ENCODE assay signal across 21 cellular contexts in genomic region chr16:81629032-81629802, GRCh38.
DNase-seq lines count a peak whose midpoint lies in the region; ATAC-seq and TF ChIP-seq lines count a peak whose summit lies in the region.
"Had no signal": no experiment of that assay in that cellular context is flagged by ENCODE, and none has a peak within 500 bp of the region (broad histone marks: within the 10 kb centered on the region; RNA-seq: fewer than 3 reads in every experiment).

No MANE protein-coding gene starts in this region.

- no peak for TF ChIP-seq CTCF in WERI-Rb-1 (IDR thresholded peaks at IDR 0.05; ENCODE audit: low read depth, low read length)

- H3K27me3 ChIP-seq in BLaER1 (no peaks in the 10 kb centered on the region), WERI-Rb-1 (ENCODE audit: insufficient read depth, low read depth, severe bottlenecking) (no peaks in the 10 kb centered on the region), iPS-15b (ENCODE audit: control insufficient read depth, insufficient read depth, low read length) (no peaks in the 10 kb centered on the region)
- no peaks in the 10 kb centered on the region for H3K27me3 ChIP-seq in CD4-positive, CD25-positive, alpha-beta regulatory T cell (ENCODE audit: control insufficient read depth, insufficient read depth, low read length)
- H3K27me3 ChIP-seq: BE2C, pancreas, testis had no signal

- H3K4me2 ChIP-seq in BLaER1, result peak overlapping the region; percentile 81
- H3K4me2 ChIP-seq: GM23338 had no signal

- H3K27ac ChIP-seq in BLaER1 (peak overlapping the region; percentile 30; the same call in 1 of the 2 replicates), WERI-Rb-1 (peak overlapping the region; percentile 75)
- H3K27ac ChIP-seq in CD4-positive, CD25-positive, alpha-beta regulatory T cell (ENCODE audit: insufficient read depth, low read length, poor library complexity, severe bottlenecking), result no peak overlapping the region
- H3K27ac ChIP-seq: pancreas, testis had no signal

- DNase-seq in CD4-positive, CD25-positive, alpha-beta regulatory T cell, result no peak
- DNase-seq in WERI-Rb-1 (no peak), T-helper 2 cell (no peak)
- DNase-seq: activated T-cell treated with anti-CD3 and anti-CD28 coated beads, Interleukin-2, amount 50 U/mL, for 4 hours; anterior cingulate cortex; BE2C; foreskin fibroblast; left cardiac atrium; MM.1S; NCI-H2081 treated with DMSO at 0.1 percent for 48 hours; NCI-H526; pancreas; SIG-M5; stimulated activated CD4-positive, alpha-beta T cell treated with anti-CD3 and anti-CD28 coated beads, Interleukin-4, amount 100 ng/mL, for 1 hour; testis had no signal

- H3K4me3 Mint-ChIP-seq in CD4-positive, CD25-positive, alpha-beta regulatory T cell, result no peak overlapping the region
- H3K4me3 Mint-ChIP-seq: activated T-cell treated with anti-CD3 and anti-CD28 coated beads, Interleukin-2, amount 50 U/mL, for 4 hours; GM23338; T-helper 2 cell treated with Interferon-gamma antibody and Interleukin-4, amounts not matched to agents 5 μg/mL and 100 μg/mL, for 36 hours had no signal

- H3K27me3 Mint-ChIP-seq in CD4-positive, CD25-positive, alpha-beta regulatory T cell, result no peaks in the 10 kb centered on the region

- H3K36me3 Mint-ChIP-seq in CD4-positive, CD25-positive, alpha-beta regulatory T cell, result peaks cover 8% of the 10 kb centered on the region

- no peak overlapping the region for H3K4me3 ChIP-seq in BLaER1
- no peak overlapping the region for H3K4me3 ChIP-seq in CD4-positive, CD25-positive, alpha-beta regulatory T cell (ENCODE audit: low read depth, low read length)
- no peak overlapping the region for H3K4me3 ChIP-seq in WERI-Rb-1 (ENCODE audit: low read depth, low read length)
- H3K4me3 ChIP-seq in iPS-15b (ENCODE audit: low read depth, low read length), result no peak overlapping the region
- H3K4me3 ChIP-seq: GM23338, pancreas, testis had no signal

- no peak for ATAC-seq in CD4-positive, CD25-positive, alpha-beta regulatory T cell (ENCODE audit: low read depth in 2 of 2)
- ATAC-seq in GM21619 (IDR thresholded peaks at IDR 0.05; ENCODE audit: unreplicated experiment) (no peak), GM21423 (IDR thresholded peaks at IDR 0.05; ENCODE audit: unreplicated experiment) (no peak)
- ATAC-seq: activated T-cell treated with anti-CD3 and anti-CD28 coated beads, Interleukin-2, amount 50 U/mL, for 4 hours; GM23338; left cardiac atrium; pancreas had no signal

- H3K9me3 ChIP-seq in BLaER1, result no peaks in the 10 kb centered on the region
- no peaks in the 10 kb centered on the region for H3K9me3 ChIP-seq in CD4-positive, CD25-positive, alpha-beta regulatory T cell (ENCODE audit: control insufficient read depth in 2 of 2, low read length in 2 of 2)
- H3K9me3 ChIP-seq in WERI-Rb-1 (ENCODE audit: severe bottlenecking), result no peaks in the 10 kb centered on the region
- H3K9me3 ChIP-seq in iPS-15b (ENCODE audit: control insufficient read depth, insufficient read depth, low read length), result no peaks in the 10 kb centered on the region
- H3K9me3 ChIP-seq: BE2C, pancreas, testis had no signal

- H3K36me3 ChIP-seq in BLaER1 (peaks cover 24% of the 10 kb centered on the region), WERI-Rb-1 (no peaks in the 10 kb centered on the region), iPS-15b (ENCODE audit: control insufficient read depth, insufficient read depth, low read length) (peaks cover 4% of the 10 kb centered on the region)
- H3K36me3 ChIP-seq in CD4-positive, CD25-positive, alpha-beta regulatory T cell (ENCODE audit: control insufficient read depth, insufficient read depth, low read length), result no peaks in the 10 kb centered on the region
- H3K36me3 ChIP-seq: BE2C, pancreas had no signal

- peaks cover 83% of the 10 kb centered on the region for H3K4me1 ChIP-seq in BLaER1
- peaks cover 20% of the 10 kb centered on the region for H3K4me1 ChIP-seq in CD4-positive, CD25-positive, alpha-beta regulatory T cell (ENCODE audit: control insufficient read depth, insufficient read depth, low read length, poor library complexity, severe bottlenecking)
- H3K4me1 ChIP-seq in iPS-15b (ENCODE audit: control insufficient read depth, insufficient read depth, low read length), result peaks cover 13% of the 10 kb centered on the region
- H3K4me1 ChIP-seq: BE2C, testis had no signal

- H3K27ac Mint-ChIP-seq in CD4-positive, CD25-positive, alpha-beta regulatory T cell, result peak overlapping the region in 2 of 3 donors; percentile 33 to 47
- H3K27ac Mint-ChIP-seq: GM23338; T-helper 2 cell treated with Interferon-gamma antibody and Interleukin-4, amounts not matched to agents 5 μg/mL and 100 μg/mL, for 36 hours had no signal

- H3K9ac ChIP-seq in BLaER1 (no peak overlapping the region), iPS-15b (ENCODE audit: low read depth, low read length) (peak overlapping the region; percentile 12)

- H4K20me1 ChIP-seq in BLaER1, result peaks cover 100% of the 10 kb centered on the region

- peaks cover 9 to 45% (median 25%) of the 10 kb centered on the region in 4 donors for H3K4me1 Mint-ChIP-seq in CD4-positive, CD25-positive, alpha-beta regulatory T cell

- H3K9me3 Mint-ChIP-seq in CD4-positive, CD25-positive, alpha-beta regulatory T cell, result no peaks in the 10 kb centered on the region
- H3K9me3 Mint-ChIP-seq: activated T-cell treated with anti-CD3 and anti-CD28 coated beads, Interleukin-2, amount 50 U/mL, for 4 hours; GM23338; T-helper 2 cell treated with Interferon-gamma antibody and Interleukin-4, amounts not matched to agents 5 μg/mL and 100 μg/mL, for 36 hours had no signal
